Comparison of ENCODE assay signal across 8 cellular contexts in genomic region chr6:75208564-75209431, GRCh38. TPM values are rescaled to one million over a fixed set of nuclear protein-coding genes. Genes with fewer than 3 reads are reported as not detected.
DNase-seq lines count a peak whose midpoint lies in the region; ATAC-seq and TF ChIP-seq lines count a peak whose summit lies in the region.

No MANE protein-coding gene starts in this region.

- H3K4me2 ChIP-seq in fibroblast of lung (ENCODE audit: extremely low read depth, insufficient read depth, low read length) (peak overlapping the region; percentile 80), neural cell (ENCODE audit: low read length) (peak overlapping the region; percentile 27)

- H2AFZ ChIP-seq in fibroblast of lung (ENCODE audit: low read length) = peak overlapping the region; percentile 58
- H2AFZ ChIP-seq in neural cell (ENCODE audit: low read depth, low read length) = no peak overlapping the region

- H4K20me1 ChIP-seq in fibroblast of lung (ENCODE audit: control insufficient read depth, extremely low read depth, insufficient read depth, low read length) (no peaks in the 10 kb centered on the region), neural cell (ENCODE audit: insufficient read depth) (no peaks in the 10 kb centered on the region)

- no peaks in the 10 kb centered on the region for H3F3A ChIP-seq in neural cell (ENCODE audit: insufficient read depth, low read length, poor library complexity, severe bottlenecking)

- no peak overlapping the region for H3K27ac ChIP-seq in HUES6 (ENCODE audit: low read depth, low read length)
- peak overlapping the region; percentile 99 for H3K27ac ChIP-seq in fibroblast of lung (ENCODE audit: insufficient read depth, low read length)
- H3K27ac ChIP-seq in neural cell (ENCODE audit: low read length) = no peak overlapping the region

- H3K4me1 ChIP-seq in HUES6 (ENCODE audit: control insufficient read depth, insufficient read depth, low read length) = peaks cover 47% of the 10 kb centered on the region
- H3K4me1 ChIP-seq in fibroblast of lung (ENCODE audit: control insufficient read depth, extremely low read depth, insufficient read depth, low read length) = peaks cover 7% of the 10 kb centered on the region

- H3K9ac ChIP-seq in HUES6 (ENCODE audit: low read length) = no peak overlapping the region
- no peak overlapping the region for H3K9ac ChIP-seq in fibroblast of lung (ENCODE audit: insufficient read depth, low read length)
- H3K9ac ChIP-seq in neural cell (ENCODE audit: low read length) = no peak overlapping the region

- H3K9me2 ChIP-seq in neural cell (ENCODE audit: insufficient read depth, low read length) = no peaks in the 10 kb centered on the region

- H3K27me3 Mint-ChIP-seq in stimulated activated naive CD8-positive, alpha-beta T cell treated with anti-CD3 and anti-CD28 coated beads, Interleukin-15, amount 100 ng/mL, for 72 hours = peaks cover 86% of the 10 kb centered on the region

- peak overlapping the region; percentile 61 to 67 for H3K4me3 Mint-ChIP-seq in stimulated activated naive CD8-positive, alpha-beta T cell treated with anti-CD3 and anti-CD28 coated beads, Interleukin-15, amount 100 ng/mL, for 72 hours

- H3K9me3 Mint-ChIP-seq in stimulated activated naive CD8-positive, alpha-beta T cell treated with anti-CD3 and anti-CD28 coated beads, Interleukin-15, amount 100 ng/mL, for 72 hours = no peaks in the 10 kb centered on the region

- H3K4me3 ChIP-seq in HUES6 (ENCODE audit: low read depth, low read length) (peak overlapping the region; percentile 71), fibroblast of lung (replicated peaks in 1 of 4; ENCODE audit: control extremely low read depth in 1 of 4, insufficient read depth in 1 of 4, low read depth in 3 of 4, low read length in 4 of 4) (peak overlapping the region in 2 of 4 experiments; percentile 17 to 40), neural cell (ENCODE audit: low read length) (peak overlapping the region; percentile 50)

- H3K9me3 ChIP-seq in HUES6 (ENCODE audit: control insufficient read depth, insufficient read depth, low read depth, low read length) (no peaks in the 10 kb centered on the region), fibroblast of lung (ENCODE audit: control insufficient read depth, insufficient read depth, low read depth, low read length) (no peaks in the 10 kb centered on the region), neural cell (ENCODE audit: low read length) (no peaks in the 10 kb centered on the region)

- H3K27ac Mint-ChIP-seq in stimulated activated naive CD8-positive, alpha-beta T cell treated with anti-CD3 and anti-CD28 coated beads, Interleukin-15, amount 100 ng/mL, for 72 hours = no peak overlapping the region

- TF ChIP-seq CTCF in fibroblast of lung (conservative IDR thresholded peaks at IDR 0.05 in 1 of 2, IDR thresholded peaks at IDR 0.05 in 1 of 2; ENCODE audit: low read depth in 1 of 2, low read length in 2 of 2) = peak; percentile 87 to 88
- peak; percentile 95 for TF ChIP-seq CTCF in neural cell (IDR thresholded peaks at IDR 0.05; ENCODE audit: poor library complexity, severe bottlenecking)

- H3K36me3 ChIP-seq in HUES6 (ENCODE audit: control insufficient read depth, insufficient read depth, low read length) (no peaks in the 10 kb centered on the region), fibroblast of lung (ENCODE audit: control insufficient read depth, insufficient read depth, low read length) (no peaks in the 10 kb centered on the region), neural cell (ENCODE audit: insufficient read depth, low read length) (no peaks in the 10 kb centered on the region)

- H3K79me2 ChIP-seq in fibroblast of lung (ENCODE audit: control insufficient read depth, insufficient read depth, low read length) (peaks cover 18% of the 10 kb centered on the region), neural cell (replicated peaks; ENCODE audit: insufficient read depth, low read length) (no peaks in the 10 kb centered on the region)

- peak; percentile 98 for TF ChIP-seq RAD21 in neural cell (conservative IDR thresholded peaks at IDR 0.05)

- no peak for TF ChIP-seq EP300 in neural cell (conservative IDR thresholded peaks at IDR 0.05; ENCODE audit: poor library complexity, severe bottlenecking)

- DNase-seq in DMS153 treated with DMSO at 0.1 percent for 48 hours (lab: John Stamatoyannopoulos, UW; ENCODE audit: unreplicated experiment) = peak; percentile 84
- peak; percentile 93 for DNase-seq in OCI-M1 (lab: John Stamatoyannopoulos, UW)
- DNase-seq in activated T-cell treated with anti-CD3 and anti-CD28 coated beads, Interleukin-2, amount 50 U/mL, for 1 hour = peak; percentile 82
- DNase-seq in fibroblast of lung (ENCODE audit: low read depth in 2 of 2) = peak; percentile 66 to 87
- DNase-seq in stimulated activated naive CD8-positive, alpha-beta T cell treated with anti-CD3 and anti-CD28 coated beads, Interleukin-15, amount 100 ng/mL, for 72 hours = peak; percentile 80 to 81

- H3K4me1 Mint-ChIP-seq in stimulated activated naive CD8-positive, alpha-beta T cell treated with anti-CD3 and anti-CD28 coated beads, Interleukin-15, amount 100 ng/mL, for 72 hours = peaks cover 54% of the 10 kb centered on the region

- ATAC-seq in GM21528 (IDR thresholded peaks at IDR 0.05; ENCODE audit: low FRiP score, unreplicated experiment) = peak; percentile 81
- peak; percentile 81 for ATAC-seq in stimulated activated naive CD8-positive, alpha-beta T cell treated with anti-CD3 and anti-CD28 coated beads, Interleukin-15, amount 100 ng/mL, for 72 hours

- H3K27me3 ChIP-seq in HUES6 (ENCODE audit: control insufficient read depth, insufficient read depth, low read length) = peaks cover 59% of the 10 kb centered on the region
- H3K27me3 ChIP-seq in fibroblast of lung (ENCODE audit: control insufficient read depth, insufficient read depth, low read length) = no peaks in the 10 kb centered on the region
- peaks cover 61% of the 10 kb centered on the region for H3K27me3 ChIP-seq in neural cell (ENCODE audit: insufficient read depth, low read depth, low read length)

TF ChIP-seq in neural cell, 6 proteins besides CTCF, POLR2A, EP300 and RAD21:
- TF ChIP-seq TAF1 (IDR thresholded peaks at IDR 0.05; ENCODE audit: low read depth) = no peak
- TF ChIP-seq MXI1 (conservative IDR thresholded peaks at IDR 0.05; ENCODE audit: poor library complexity, severe bottlenecking) = no peak
- no peak for TF ChIP-seq POLR2AphosphoS5 (IDR thresholded peaks at IDR 0.05)
- no peak for TF ChIP-seq REST (IDR thresholded peaks at IDR 0.05; ENCODE audit: borderline replicate concordance)
- TF ChIP-seq EZH2 (IDR thresholded peaks at IDR 0.05; ENCODE audit: borderline replicate concordance, insufficient read depth, low read length, poor library complexity, severe bottlenecking) = no peak
- peak; percentile 97 for TF ChIP-seq SMC3 (conservative IDR thresholded peaks at IDR 0.05; ENCODE audit: poor library complexity)

RNA-seq across cellular contexts. Expression of gene COL12A1, which starts 2.9 kb away (rescaled TPM):
- 580 and 1,023 TPM in 2 replicates for total RNA-seq in fibroblast of lung
- polyA plus RNA-seq in fibroblast of lung = 874 and 1,075 TPM in 2 replicates
- polyA plus RNA-seq in fibroblast of lung (2012) = 495 and 738 TPM in 2 replicates
- 1,056 and 1,253 TPM in 2 replicates for polyA minus RNA-seq in fibroblast of lung (ENCODE audit: low replicate concordance)
- polyA plus RNA-seq in neural cell = 0.63 and 1.0 TPM in 2 replicates
- 0.73 and 1.6 TPM in 2 replicates for polyA minus RNA-seq in neural cell

RNA-seq across cellular contexts. Expression of gene COX7A2, which starts 34.8 kb away (rescaled TPM):
- total RNA-seq in fibroblast of lung = 91.9 and 115 TPM in 2 replicates
- polyA plus RNA-seq in fibroblast of lung (155 and 159 TPM in 2 replicates), neural cell (1,352 and 2,909 TPM in 2 replicates)
- polyA plus RNA-seq in fibroblast of lung (2012) = 557 and 570 TPM in 2 replicates
- polyA minus RNA-seq in fibroblast of lung (ENCODE audit: low replicate concordance) (25.5 and 47.5 TPM in 2 replicates), neural cell (106 and 159 TPM in 2 replicates)

Comparison
In these comparisons a context has a peak if more than half of its experiments do, and no peak if none do; other contexts are left out.
1. RNA of gene COL12A1, which starts 2.9 kb away (polyA plus RNA-seq): 495 to 1,075 TPM in fibroblast of lung; 0.63 to 1.0 TPM in neural cell; every median in the first group is over 100 times any median in the second.
2. Peak in every context shown above with its lines, with median percentiles within 50 percentile points of each other: DNase-seq.